Comparison of ENCODE assay signal across 9 cellular contexts in the genomic region with DNA sequence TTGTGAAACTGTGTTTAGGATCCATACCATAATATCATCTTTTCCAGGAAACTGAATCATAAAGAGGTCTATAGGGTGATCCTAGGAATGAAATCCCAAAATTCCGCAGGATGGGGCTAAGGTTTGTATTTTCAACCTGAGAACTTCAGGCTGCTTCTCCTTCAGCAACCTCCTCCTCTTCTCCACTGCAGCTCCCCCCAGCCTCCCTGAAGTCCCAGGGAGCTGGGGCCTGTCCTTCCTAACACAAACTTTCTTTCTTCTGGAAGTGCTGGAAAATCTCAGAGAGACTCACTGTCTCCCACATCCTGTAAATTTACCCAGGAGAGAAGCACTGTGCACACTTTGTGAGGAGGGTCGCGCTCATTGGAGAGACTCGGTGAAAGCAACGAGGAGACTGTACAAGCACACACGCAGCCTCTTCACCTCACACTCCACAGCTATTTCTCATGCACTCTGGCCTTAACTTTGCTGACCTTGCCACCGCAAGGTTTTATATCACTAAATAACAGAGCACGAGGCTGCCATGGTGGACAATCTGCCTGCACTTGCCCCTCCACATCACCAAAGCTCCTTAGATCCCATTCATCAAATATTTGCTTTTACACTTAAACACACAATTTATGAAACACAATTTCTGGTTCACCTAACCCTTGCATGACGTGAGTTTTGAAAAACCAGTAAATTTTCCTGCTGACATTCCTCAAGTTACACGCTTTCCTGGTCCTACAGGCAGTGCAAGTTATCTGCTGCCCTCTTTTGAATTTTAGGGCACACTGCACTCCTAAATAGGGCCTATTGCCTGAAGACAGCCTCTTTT. TPM values are rescaled to one million over a fixed set of nuclear protein-coding genes. Genes with fewer than 3 reads are reported as not detected.
A peak's percentile ranks its signal among the peaks of the same experiment; 100 is the strongest.
DNase-seq lines count a peak whose midpoint lies in the region; ATAC-seq and TF ChIP-seq lines count a peak whose summit lies in the region.
"Had no signal": no experiment of that assay in that cellular context is flagged by ENCODE, and none has a peak within 500 bp of the region (broad histone marks: within the 10 kb centered on the region; RNA-seq: fewer than 3 reads in every experiment).

No MANE protein-coding gene starts in this region.

- POLR2A ChIA-PET in CD4-positive, alpha-beta memory T cell (lab: Charles Lee; ENCODE audit: partially characterized antibody): no interaction called here

- intact Hi-C loops in adrenal gland (cut with DNase I) (no loop called here), left ventricle myocardium inferior (cut with micrococcal nuclease) (no loop called here), sciatic nerve (cut with DNase I) (no loop called here)
- intact Hi-C loops in CD4-positive, alpha-beta memory T cell (cut with micrococcal nuclease): no loop called here

- H3K4me3 ChIP-seq in BE2C (ENCODE audit: low read depth, low read length) (no peak overlapping the region), HAP-1 (no peak overlapping the region), adrenal gland (no peak overlapping the region), left ventricle myocardium inferior (peak overlapping the region; percentile 15)
- H3K4me3 ChIP-seq in CD4-positive, alpha-beta memory T cell (ENCODE audit: low read length in 2 of 2): no peak overlapping the region

- WGBS in adrenal gland, 4 donors: 29 to 39% (median 30%) methylated on average over 10 of the region's 10 CpGs

- CTCF ChIA-PET in CD4-positive, alpha-beta memory T cell (lab: Charles Lee; ENCODE audit: partially characterized antibody): no interaction called here

- no peak overlapping the region for H3K27ac ChIP-seq in adrenal gland
- no peak overlapping the region for H3K27ac ChIP-seq in left ventricle myocardium inferior (replicated peaks)
- H3K27ac ChIP-seq in CD4-positive, alpha-beta memory T cell (ENCODE audit: low read depth, low read length): no peak overlapping the region

- no peak overlapping the region for H3K4me3 Mint-ChIP-seq in CD4-positive, alpha-beta memory T cell
- H3K4me3 Mint-ChIP-seq: memory B cell had no signal

- H3K4me1 ChIP-seq in BE2C (no peaks in the 10 kb centered on the region), HAP-1 (no peaks in the 10 kb centered on the region), adrenal gland (replicated peaks in 1 of 2) (no peaks in the 10 kb centered on the region), left ventricle myocardium inferior (peaks cover 6% of the 10 kb centered on the region)
- no peaks in the 10 kb centered on the region for H3K4me1 ChIP-seq in CD4-positive, alpha-beta memory T cell (ENCODE audit: insufficient read depth, low read length)

- DNase-seq in BE2C (peak; percentile 39), HAP-1 (ENCODE audit: low spot score in 2 of 2) (peak; percentile 34 to 52), NCI-H2081 (lab: John Stamatoyannopoulos, UW) (peak; percentile 72 to 83), adrenal gland (peak in 4 of 7 donors; percentile 28 to 38 (median 30)), left ventricle myocardium inferior (no peak), sciatic nerve (ENCODE audit: low spot score) (no peak)
- no peak for DNase-seq in CD4-positive, alpha-beta memory T cell

- H3K4me1 Mint-ChIP-seq in CD4-positive, alpha-beta memory T cell: no peaks in the 10 kb centered on the region
- H3K4me1 Mint-ChIP-seq: memory B cell had no signal

- H3K27me3 Mint-ChIP-seq in CD4-positive, alpha-beta memory T cell: no peaks in the 10 kb centered on the region
- H3K27me3 Mint-ChIP-seq: memory B cell had no signal

- H3K36me3 ChIP-seq in BE2C (no peaks in the 10 kb centered on the region), HAP-1 (replicated peaks) (no peaks in the 10 kb centered on the region), adrenal gland (replicated peaks in 1 of 2) (no peaks in the 10 kb centered on the region), left ventricle myocardium inferior (no peaks in the 10 kb centered on the region)
- H3K36me3 ChIP-seq in CD4-positive, alpha-beta memory T cell (ENCODE audit: insufficient read depth, low read length): no peaks in the 10 kb centered on the region

- TF ChIP-seq CTCF in BE2C (IDR thresholded peaks at IDR 0.05; ENCODE audit: low read depth, low read length) (peak; percentile 88), adrenal gland (IDR thresholded peaks at IDR 0.05) (peak; percentile 44 to 70 (median 64)), left ventricle myocardium inferior (IDR thresholded peaks at IDR 0.05; ENCODE audit: borderline replicate concordance) (peak; percentile 90)

- no peak overlapping the region for H3K27ac Mint-ChIP-seq in CD4-positive, alpha-beta memory T cell
- H3K27ac Mint-ChIP-seq: memory B cell had no signal

- TF ChIP-seq POLR2A in adrenal gland (IDR thresholded peaks at IDR 0.05): no peak

- H3K9me3 ChIP-seq in BE2C: no peaks in the 10 kb centered on the region
- no peaks in the 10 kb centered on the region for H3K9me3 ChIP-seq in HAP-1
- H3K9me3 ChIP-seq in adrenal gland (replicated peaks in 1 of 3): no peaks in the 10 kb centered on the region
- no peaks in the 10 kb centered on the region for H3K9me3 ChIP-seq in left ventricle myocardium inferior (replicated peaks)
- H3K9me3 ChIP-seq in CD4-positive, alpha-beta memory T cell (ENCODE audit: control insufficient read depth in 1 of 2, low read length in 2 of 2): no peaks in the 10 kb centered on the region

- H3K9me3 Mint-ChIP-seq in CD4-positive, alpha-beta memory T cell: peaks cover 0 to 6% (median 0%) of the 10 kb centered on the region in 8 donors

- no peaks in the 10 kb centered on the region for H3K27me3 ChIP-seq in BE2C
- no peaks in the 10 kb centered on the region for H3K27me3 ChIP-seq in HAP-1 (ENCODE audit: low read depth)
- no peaks in the 10 kb centered on the region for H3K27me3 ChIP-seq in adrenal gland
- H3K27me3 ChIP-seq in left ventricle myocardium inferior (ENCODE audit: low read depth): no peaks in the 10 kb centered on the region
- H3K27me3 ChIP-seq in CD4-positive, alpha-beta memory T cell (ENCODE audit: insufficient read depth, low read length): no peaks in the 10 kb centered on the region

- ATAC-seq in sciatic nerve: peak; percentile 95
- ATAC-seq in HG03439 (IDR thresholded peaks at IDR 0.05; ENCODE audit: unreplicated experiment): no peak

- in situ Hi-C loops in HAP-1 (cut with MboI; ENCODE audit: low sequenced_read_pairs): no loop called here

- H3K36me3 Mint-ChIP-seq in CD4-positive, alpha-beta memory T cell: no peaks in the 10 kb centered on the region
- H3K36me3 Mint-ChIP-seq: memory B cell had no signal

RNA-seq across cellular contexts. Expression of a gene that starts 14.3 kb away (rescaled TPM):
- polyA plus RNA-seq in BE2C (2012; ENCODE audit: insufficient read depth, insufficient read length, low read depth): 0.25 TPM
- 10 to 100 TPM in 1 of 8 donors, 1 to 10 TPM in 7; 1.5 to 12.4 (median 6.3) TPM for total RNA-seq in adrenal gland
- 1 to 10 TPM; 5.3 to 9.7 (median 9.3) TPM for polyA plus RNA-seq in adrenal gland
- total RNA-seq in left ventricle myocardium inferior: 3.0 TPM
- 37.0 TPM for total RNA-seq in sciatic nerve
- not detected for total RNA-seq in CD4-positive, alpha-beta memory T cell
- polyA plus RNA-seq in CD4-positive, alpha-beta memory T cell: not detected

Comparison
In these comparisons a context has a peak if more than half of its experiments do, and no peak if none do; other contexts are left out.
1. DNase-seq: peak in BE2C (single experiment), HAP-1 (2 of 2), NCI-H2081 (2 of 2) and adrenal gland (4 of 7); none in left ventricle myocardium inferior (single experiment), sciatic nerve (single experiment) and CD4-positive, alpha-beta memory T cell (0 of 5).
2. Peak in every context shown above with its lines, with median percentiles within 50 percentile points of each other: CTCF ChIP-seq.